In the genomic region with DNA sequence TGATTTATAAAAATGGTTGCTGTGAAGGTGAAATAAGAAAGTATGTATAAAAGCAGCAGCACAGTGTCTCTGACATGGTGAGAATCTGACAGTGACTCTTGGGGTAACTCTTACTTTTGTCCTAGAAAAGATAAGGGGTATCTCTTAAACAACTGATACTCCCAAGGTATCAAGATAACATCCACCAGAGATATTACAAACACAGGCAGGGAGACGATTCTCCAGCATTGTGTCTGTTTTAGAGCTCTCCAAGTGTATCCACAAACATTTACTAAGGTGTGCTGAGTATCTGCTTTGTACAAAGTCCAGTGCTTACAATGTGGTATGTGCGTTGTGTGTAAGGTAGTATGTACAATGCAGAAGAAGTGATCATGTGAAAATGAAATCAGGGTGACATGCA, we compare ENCODE assay signal across 1 cellular context.
A peak's percentile ranks its signal among the peaks of the same experiment; 100 is the strongest.
TF ChIP-seq lines count a peak whose summit lies in the region.

No MANE protein-coding gene starts in this region.

TF ChIP-seq in HepG2, 621 proteins besides CTCF, POLR2A, EP300 and RAD21:
- TF ChIP-seq, protein P1, sequence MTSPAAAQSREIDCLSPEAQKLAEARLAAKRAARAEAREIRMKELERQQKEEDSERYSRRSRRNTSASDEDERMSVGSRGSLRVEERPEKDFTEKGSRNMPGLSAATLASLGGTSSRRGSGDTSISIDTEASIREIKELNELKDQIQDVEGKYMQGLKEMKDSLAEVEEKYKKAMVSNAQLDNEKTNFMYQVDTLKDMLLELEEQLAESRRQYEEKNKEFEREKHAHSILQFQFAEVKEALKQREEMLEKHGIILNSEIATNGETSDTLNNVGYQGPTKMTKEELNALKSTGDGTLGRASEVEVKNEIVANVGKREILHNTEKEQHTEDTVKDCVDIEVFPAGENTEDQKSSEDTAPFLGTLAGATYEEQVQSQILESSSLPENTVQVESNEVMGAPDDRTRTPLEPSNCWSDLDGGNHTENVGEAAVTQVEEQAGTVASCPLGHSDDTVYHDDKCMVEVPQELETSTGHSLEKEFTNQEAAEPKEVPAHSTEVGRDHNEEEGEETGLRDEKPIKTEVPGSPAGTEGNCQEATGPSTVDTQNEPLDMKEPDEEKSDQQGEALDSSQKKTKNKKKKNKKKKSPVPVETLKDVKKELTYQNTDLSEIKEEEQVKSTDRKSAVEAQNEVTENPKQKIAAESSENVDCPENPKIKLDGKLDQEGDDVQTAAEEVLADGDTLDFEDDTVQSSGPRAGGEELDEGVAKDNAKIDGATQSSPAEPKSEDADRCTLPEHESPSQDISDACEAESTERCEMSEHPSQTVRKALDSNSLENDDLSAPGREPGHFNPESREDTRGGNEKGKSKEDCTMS (CRISPR knock-in tag; conservative IDR thresholded peaks at IDR 0.05), result no peak
- no peak for TF ChIP-seq HIVEP1 (CRISPR knock-in tag; IDR thresholded peaks at IDR 0.05)
- no peak for TF ChIP-seq ZMYM4 (CRISPR knock-in tag; IDR thresholded peaks at IDR 0.05)
- TF ChIP-seq, protein P2, sequence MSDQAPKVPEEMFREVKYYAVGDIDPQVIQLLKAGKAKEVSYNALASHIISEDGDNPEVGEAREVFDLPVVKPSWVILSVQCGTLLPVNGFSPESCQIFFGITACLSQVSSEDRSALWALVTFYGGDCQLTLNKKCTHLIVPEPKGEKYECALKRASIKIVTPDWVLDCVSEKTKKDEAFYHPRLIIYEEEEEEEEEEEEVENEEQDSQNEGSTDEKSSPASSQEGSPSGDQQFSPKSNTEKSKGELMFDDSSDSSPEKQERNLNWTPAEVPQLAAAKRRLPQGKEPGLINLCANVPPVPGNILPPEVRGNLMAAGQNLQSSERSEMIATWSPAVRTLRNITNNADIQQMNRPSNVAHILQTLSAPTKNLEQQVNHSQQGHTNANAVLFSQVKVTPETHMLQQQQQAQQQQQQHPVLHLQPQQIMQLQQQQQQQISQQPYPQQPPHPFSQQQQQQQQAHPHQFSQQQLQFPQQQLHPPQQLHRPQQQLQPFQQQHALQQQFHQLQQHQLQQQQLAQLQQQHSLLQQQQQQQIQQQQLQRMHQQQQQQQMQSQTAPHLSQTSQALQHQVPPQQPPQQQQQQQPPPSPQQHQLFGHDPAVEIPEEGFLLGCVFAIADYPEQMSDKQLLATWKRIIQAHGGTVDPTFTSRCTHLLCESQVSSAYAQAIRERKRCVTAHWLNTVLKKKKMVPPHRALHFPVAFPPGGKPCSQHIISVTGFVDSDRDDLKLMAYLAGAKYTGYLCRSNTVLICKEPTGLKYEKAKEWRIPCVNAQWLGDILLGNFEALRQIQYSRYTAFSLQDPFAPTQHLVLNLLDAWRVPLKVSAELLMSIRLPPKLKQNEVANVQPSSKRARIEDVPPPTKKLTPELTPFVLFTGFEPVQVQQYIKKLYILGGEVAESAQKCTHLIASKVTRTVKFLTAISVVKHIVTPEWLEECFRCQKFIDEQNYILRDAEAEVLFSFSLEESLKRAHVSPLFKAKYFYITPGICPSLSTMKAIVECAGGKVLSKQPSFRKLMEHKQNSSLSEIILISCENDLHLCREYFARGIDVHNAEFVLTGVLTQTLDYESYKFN (CRISPR knock-in tag; conservative IDR thresholded peaks at IDR 0.05), result 0 out of 2 replicates have a peak, but pooled peaks have one; percentile 24
- TF ChIP-seq ZNF331 (CRISPR knock-in tag; IDR thresholded peaks at IDR 0.05), result no peak
- TF ChIP-seq, protein P3, sequence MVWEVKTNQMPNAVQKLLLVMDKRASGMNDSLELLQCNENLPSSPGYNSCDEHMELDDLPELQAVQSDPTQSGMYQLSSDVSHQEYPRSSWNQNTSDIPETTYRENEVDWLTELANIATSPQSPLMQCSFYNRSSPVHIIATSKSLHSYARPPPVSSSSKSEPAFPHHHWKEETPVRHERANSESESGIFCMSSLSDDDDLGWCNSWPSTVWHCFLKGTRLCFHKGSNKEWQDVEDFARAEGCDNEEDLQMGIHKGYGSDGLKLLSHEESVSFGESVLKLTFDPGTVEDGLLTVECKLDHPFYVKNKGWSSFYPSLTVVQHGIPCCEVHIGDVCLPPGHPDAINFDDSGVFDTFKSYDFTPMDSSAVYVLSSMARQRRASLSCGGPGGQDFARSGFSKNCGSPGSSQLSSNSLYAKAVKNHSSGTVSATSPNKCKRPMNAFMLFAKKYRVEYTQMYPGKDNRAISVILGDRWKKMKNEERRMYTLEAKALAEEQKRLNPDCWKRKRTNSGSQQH (CRISPR knock-in tag; IDR thresholded peaks at IDR 0.05; ENCODE audit: low read depth), result no peak
- TF ChIP-seq NFKB2 (CRISPR knock-in tag; IDR thresholded peaks at IDR 0.05; ENCODE audit: borderline replicate concordance), result no peak
- TF ChIP-seq ARID2 (CRISPR knock-in tag; IDR thresholded peaks at IDR 0.05; ENCODE audit: borderline replicate concordance), result no peak
- TF ChIP-seq CENPT (CRISPR knock-in tag; IDR thresholded peaks at IDR 0.05; ENCODE audit: low read depth), result no peak
- TF ChIP-seq, protein P4, sequence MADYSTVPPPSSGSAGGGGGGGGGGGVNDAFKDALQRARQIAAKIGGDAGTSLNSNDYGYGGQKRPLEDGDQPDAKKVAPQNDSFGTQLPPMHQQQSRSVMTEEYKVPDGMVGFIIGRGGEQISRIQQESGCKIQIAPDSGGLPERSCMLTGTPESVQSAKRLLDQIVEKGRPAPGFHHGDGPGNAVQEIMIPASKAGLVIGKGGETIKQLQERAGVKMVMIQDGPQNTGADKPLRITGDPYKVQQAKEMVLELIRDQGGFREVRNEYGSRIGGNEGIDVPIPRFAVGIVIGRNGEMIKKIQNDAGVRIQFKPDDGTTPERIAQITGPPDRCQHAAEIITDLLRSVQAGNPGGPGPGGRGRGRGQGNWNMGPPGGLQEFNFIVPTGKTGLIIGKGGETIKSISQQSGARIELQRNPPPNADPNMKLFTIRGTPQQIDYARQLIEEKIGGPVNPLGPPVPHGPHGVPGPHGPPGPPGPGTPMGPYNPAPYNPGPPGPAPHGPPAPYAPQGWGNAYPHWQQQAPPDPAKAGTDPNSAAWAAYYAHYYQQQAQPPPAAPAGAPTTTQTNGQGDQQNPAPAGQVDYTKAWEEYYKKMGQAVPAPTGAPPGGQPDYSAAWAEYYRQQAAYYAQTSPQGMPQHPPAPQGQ (CRISPR knock-in tag; IDR thresholded peaks at IDR 0.05; ENCODE audit: borderline replicate concordance), result no peak
- TF ChIP-seq ZNF333 (CRISPR knock-in tag; IDR thresholded peaks at IDR 0.05; ENCODE audit: borderline replicate concordance), result no peak
- TF ChIP-seq KMT2B (CRISPR knock-in tag; IDR thresholded peaks at IDR 0.05), result no peak
- peak; percentile 7; the same call in 1 of the 2 replicates for TF ChIP-seq HDAC2 (CRISPR knock-in tag; IDR thresholded peaks at IDR 0.05)
- TF ChIP-seq ZNF569 (CRISPR knock-in tag; IDR thresholded peaks at IDR 0.05; ENCODE audit: borderline replicate concordance), result no peak
- TF ChIP-seq ZNF264 (CRISPR knock-in tag; IDR thresholded peaks at IDR 0.05), result no peak
- TF ChIP-seq, protein P5, sequence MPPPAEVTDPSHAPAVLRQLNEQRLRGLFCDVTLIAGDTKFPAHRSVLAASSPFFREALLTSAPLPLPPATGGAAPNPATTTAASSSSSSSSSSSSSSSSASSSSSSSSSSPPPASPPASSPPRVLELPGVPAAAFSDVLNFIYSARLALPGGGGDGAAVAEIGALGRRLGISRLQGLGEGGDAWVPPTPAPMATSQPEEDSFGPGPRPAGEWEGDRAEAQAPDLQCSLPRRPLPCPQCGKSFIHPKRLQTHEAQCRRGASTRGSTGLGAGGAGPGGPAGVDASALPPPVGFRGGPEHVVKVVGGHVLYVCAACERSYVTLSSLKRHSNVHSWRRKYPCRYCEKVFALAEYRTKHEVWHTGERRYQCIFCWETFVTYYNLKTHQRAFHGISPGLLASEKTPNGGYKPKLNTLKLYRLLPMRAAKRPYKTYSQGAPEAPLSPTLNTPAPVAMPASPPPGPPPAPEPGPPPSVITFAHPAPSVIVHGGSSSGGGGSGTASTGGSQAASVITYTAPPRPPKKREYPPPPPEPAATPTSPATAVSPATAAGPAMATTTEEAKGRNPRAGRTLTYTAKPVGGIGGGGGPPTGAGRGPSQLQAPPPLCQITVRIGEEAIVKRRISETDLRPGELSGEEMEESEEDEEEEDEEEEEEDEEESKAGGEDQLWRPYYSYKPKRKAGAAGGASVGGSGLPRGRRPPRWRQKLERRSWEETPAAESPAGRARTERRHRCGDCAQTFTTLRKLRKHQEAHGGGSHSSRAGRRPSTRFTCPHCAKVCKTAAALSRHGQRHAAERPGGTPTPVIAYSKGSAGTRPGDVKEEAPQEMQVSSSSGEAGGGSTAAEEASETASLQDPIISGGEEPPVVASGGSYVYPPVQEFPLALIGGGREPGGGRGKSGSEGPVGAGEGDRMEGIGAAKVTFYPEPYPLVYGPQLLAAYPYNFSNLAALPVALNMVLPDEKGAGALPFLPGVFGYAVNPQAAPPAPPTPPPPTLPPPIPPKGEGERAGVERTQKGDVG (CRISPR knock-in tag; IDR thresholded peaks at IDR 0.05; ENCODE audit: borderline replicate concordance), result no peak
- TF ChIP-seq MXI1 (IDR thresholded peaks at IDR 0.05; ENCODE audit: borderline replicate concordance, low read depth, low read length), result no peak
- peak; percentile 25; the same call in 1 of the 2 replicates for TF ChIP-seq GATAD2A (CRISPR knock-in tag; IDR thresholded peaks at IDR 0.05)
- TF ChIP-seq, protein P6, sequence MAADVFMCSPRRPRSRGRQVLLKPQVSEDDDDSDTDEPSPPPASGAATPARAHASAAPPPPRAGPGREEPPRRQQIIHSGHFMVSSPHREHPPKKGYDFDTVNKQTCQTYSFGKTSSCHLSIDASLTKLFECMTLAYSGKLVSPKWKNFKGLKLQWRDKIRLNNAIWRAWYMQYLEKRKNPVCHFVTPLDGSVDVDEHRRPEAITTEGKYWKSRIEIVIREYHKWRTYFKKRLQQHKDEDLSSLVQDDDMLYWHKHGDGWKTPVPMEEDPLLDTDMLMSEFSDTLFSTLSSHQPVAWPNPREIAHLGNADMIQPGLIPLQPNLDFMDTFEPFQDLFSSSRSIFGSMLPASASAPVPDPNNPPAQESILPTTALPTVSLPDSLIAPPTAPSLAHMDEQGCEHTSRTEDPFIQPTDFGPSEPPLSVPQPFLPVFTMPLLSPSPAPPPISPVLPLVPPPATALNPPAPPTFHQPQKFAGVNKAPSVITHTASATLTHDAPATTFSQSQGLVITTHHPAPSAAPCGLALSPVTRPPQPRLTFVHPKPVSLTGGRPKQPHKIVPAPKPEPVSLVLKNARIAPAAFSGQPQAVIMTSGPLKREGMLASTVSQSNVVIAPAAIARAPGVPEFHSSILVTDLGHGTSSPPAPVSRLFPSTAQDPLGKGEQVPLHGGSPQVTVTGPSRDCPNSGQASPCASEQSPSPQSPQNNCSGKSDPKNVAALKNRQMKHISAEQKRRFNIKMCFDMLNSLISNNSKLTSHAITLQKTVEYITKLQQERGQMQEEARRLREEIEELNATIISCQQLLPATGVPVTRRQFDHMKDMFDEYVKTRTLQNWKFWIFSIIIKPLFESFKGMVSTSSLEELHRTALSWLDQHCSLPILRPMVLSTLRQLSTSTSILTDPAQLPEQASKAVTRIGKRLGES (CRISPR knock-in tag; IDR thresholded peaks at IDR 0.05; ENCODE audit: borderline replicate concordance), result no peak
- no peak for TF ChIP-seq ZSCAN20 (CRISPR knock-in tag; IDR thresholded peaks at IDR 0.05; ENCODE audit: borderline replicate concordance)
- TF ChIP-seq HNF4A (CRISPR knock-in tag; IDR thresholded peaks at IDR 0.05), result peak; percentile 41; the same call in 1 of the 2 replicates
TF ChIP-seq in HepG2: peak in this region for 4.
